Comparison of ENCODE assay signal across 27 cellular contexts in the genomic region with DNA sequence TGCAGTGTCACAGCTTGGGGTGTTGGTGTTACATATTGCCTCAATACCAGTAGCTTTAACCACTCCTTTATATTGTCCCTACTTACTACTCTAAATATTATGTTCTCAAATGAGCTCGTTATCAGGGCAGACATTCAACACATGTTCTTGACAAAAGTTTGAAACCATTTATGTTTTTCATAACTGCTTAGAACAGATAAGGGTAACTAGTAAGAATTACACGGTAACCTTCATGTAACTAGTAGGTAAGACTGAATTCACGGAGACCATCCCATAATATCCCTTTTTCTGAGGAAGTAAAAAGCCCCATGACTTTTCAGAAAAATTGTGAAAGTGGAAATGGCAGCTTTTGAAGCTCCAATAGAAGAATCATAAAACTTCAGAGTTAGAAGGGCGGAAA. TPM values are rescaled to one million over a fixed set of nuclear protein-coding genes. Genes with fewer than 3 reads are reported as not detected.
"Had no signal": no experiment of that assay in that cellular context is flagged by ENCODE, and none has a peak within 500 bp of the region (broad histone marks: within the 10 kb centered on the region; RNA-seq: fewer than 3 reads in every experiment).

No MANE protein-coding gene starts in this region.

- ATAC-seq: stimulated activated effector memory CD8-positive, alpha-beta T cell treated with anti-CD3 and anti-CD28 coated beads, Interleukin-12 subunit alpha, Interleukin-12 subunit beta, amount 100 ng/mL, for 72 hours; stimulated activated memory B cell treated with anti-CD40 and anti-IgM and Interleukin-4, amounts not matched to agents 10 μg/mL and 1 μg/mL and 100 μg/mL, for 72 hours; stimulated activated naive B cell treated with anti-CD40 and anti-IgM and Interleukin-4, amounts not matched to agents 10 μg/mL and 1 μg/mL and 100 μg/mL, for 72 hours; stimulated activated naive CD8-positive, alpha-beta T cell treated with anti-CD3 and anti-CD28 coated beads, Interleukin-15, amount 100 ng/mL, for 72 hours; stimulated activated naive CD8-positive, alpha-beta T cell treated with anti-CD3 and anti-CD28 coated beads, Interleukin-15, Interleukin-2, amounts not matched to agents 100 U/mL and 50 U/mL, for 24 hours; upper lobe of right lung had no signal

- H3K9me3 ChIP-seq: stomach, suprapubic skin, testis, thoracic aorta, thyroid gland, tibial artery, tibial nerve, transverse colon, upper lobe of left lung, upper lobe of right lung, uterus, vagina had no signal

- H3K4me1 ChIP-seq: stomach, suprapubic skin, testis, thyroid gland, tibial artery, tibial nerve, transverse colon, upper lobe of left lung, upper lobe of right lung, uterus, vagina had no signal

- FAIRE-seq: urothelium cell line had no signal

- H3K27ac ChIP-seq: stomach, suprapubic skin, testis, thoracic aorta, thyroid gland, tibial artery, tibial nerve, transverse colon, upper lobe of left lung, upper lobe of right lung, uterus, vagina had no signal

- H3K27me3 ChIP-seq: stomach, suprapubic skin, testis, thyroid gland, tibial artery, tibial nerve, transverse colon, upper lobe of left lung, upper lobe of right lung, uterus, vagina had no signal

- H3K36me3 ChIP-seq: stomach, suprapubic skin, thoracic aorta, thyroid gland, tibial artery, tibial nerve, transverse colon, upper lobe of left lung, upper lobe of right lung, uterus, vagina had no signal

- H3K4me3 ChIP-seq: stomach, suprapubic skin, testis, thoracic aorta, thyroid gland, tibial artery, tibial nerve, transverse colon, upper lobe of left lung, upper lobe of right lung, uterus, vagina had no signal

- DNase-seq: stimulated activated CD4-positive, alpha-beta T cell treated with anti-CD3 and anti-CD28 coated beads, Interleukin-2, amount 100 ng/mL, for 48 hours; stimulated activated CD4-positive, alpha-beta T cell treated with anti-CD3 and anti-CD28 coated beads, Interleukin-4, amount 100 ng/mL, for 1 hour; stimulated activated CD4-positive, alpha-beta T cell treated with anti-CD3 and anti-CD28 coated beads, Interleukin-4, amount 100 ng/mL, for 24 hours; stimulated activated CD4-positive, alpha-beta T cell treated with anti-CD3 and anti-CD28 coated beads, Interleukin-4, amount 100 ng/mL, for 4 hours; stimulated activated CD8-positive, alpha-beta memory T cell treated with anti-CD3 and anti-CD28 coated beads, Interleukin-4, amount 100 ng/mL, for 48 hours; stimulated activated naive B cell treated with anti-CD40 and anti-IgM and Interleukin-4, amounts not matched to agents 10 μg/mL and 1 μg/mL and 100 μg/mL, for 72 hours; stimulated activated naive CD4-positive, alpha-beta T cell; stimulated activated naive CD4-positive, alpha-beta T cell treated with Interleukin-2 at 50 U/mL for 16 hours; stimulated activated naive CD8-positive, alpha-beta T cell treated with anti-CD3 and anti-CD28 coated beads, Interleukin-15, amount 100 ng/mL, for 72 hours; stimulated activated naive CD8-positive, alpha-beta T cell treated with anti-CD3 and anti-CD28 coated beads, Interleukin-15, Interleukin-2, amounts not matched to agents 100 U/mL and 50 U/mL, for 24 hours; stomach; substantia nigra; testis; thyroid gland; tibial artery; transverse colon; trophoblast cell; upper lobe of left lung; upper lobe of right lung; uterus had no signal

RNA-seq across cellular contexts. Expression of a gene that starts 59.6 kb away (rescaled TPM):
- total RNA-seq: thoracic aorta, tibial nerve had no signal
